ENCODE assay signal across 1 cellular context in the genomic region with DNA sequence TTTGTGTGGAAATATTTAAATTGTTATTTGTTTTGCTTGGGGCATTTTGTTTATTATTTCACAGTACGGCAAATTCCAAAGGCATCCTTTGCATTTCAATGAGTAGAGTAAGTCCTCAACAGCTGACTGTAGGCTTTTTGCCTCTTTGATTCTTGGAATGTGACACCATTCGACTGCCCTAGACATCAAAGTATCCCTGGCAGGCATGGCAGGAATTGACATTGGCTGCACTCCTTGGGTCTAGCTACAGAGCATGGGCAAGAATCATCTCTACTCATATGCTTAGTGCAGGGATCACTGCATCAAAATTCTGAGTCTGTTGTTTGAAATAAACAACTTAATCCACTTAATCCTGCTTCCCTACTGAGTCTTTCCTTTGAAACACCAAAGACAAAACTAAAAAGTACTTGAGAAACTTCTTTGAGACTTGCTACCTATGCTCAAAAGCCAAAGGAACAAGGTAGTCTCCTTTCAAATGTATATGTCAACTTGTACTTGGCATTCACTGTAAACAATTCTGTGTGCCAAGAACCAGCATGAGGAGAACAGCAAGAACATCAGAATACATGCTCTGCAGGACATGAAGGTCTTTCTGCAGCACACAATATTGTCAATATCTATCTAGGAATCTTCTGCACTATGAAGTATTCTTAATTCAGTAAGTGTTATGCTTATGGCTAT.
A peak's percentile ranks its signal among the peaks of the same experiment; 100 is the strongest.
TF ChIP-seq lines count a peak whose summit lies in the region.

No MANE protein-coding gene starts in this region.

TF ChIP-seq in H1, 55 proteins besides CTCF, POLR2A, EP300 and RAD21:
- TF ChIP-seq FOSL1 (IDR thresholded peaks at IDR 0.05; ENCODE audit: insufficient read depth, low read depth, low read length) (no peak), TEAD4 (IDR thresholded peaks at IDR 0.05; ENCODE audit: low read depth, low read length) (peak; percentile 80), TCF12 (IDR thresholded peaks at IDR 0.05; ENCODE audit: low read depth, low read length) (0 out of 2 replicates have a peak, but pooled peaks have one; percentile 4), CREB1 (IDR thresholded peaks at IDR 0.05) (no peak), CBX5 (IDR thresholded peaks at IDR 0.05; ENCODE audit: low read depth, low read length) (no peak), SIN3A (conservative IDR thresholded peaks at IDR 0.05 in 1 of 2, IDR thresholded peaks at IDR 0.05 in 1 of 2; ENCODE audit: low read depth in 1 of 2, low read length in 2 of 2) (peak in 1 of 2 experiments; percentile 63; a peak in 1 of 4 replicates), YY1 (IDR thresholded peaks at IDR 0.05; ENCODE audit: low read depth, low read length) (0 out of 2 replicates have a peak, but pooled peaks have one; percentile 49)
- TF ChIP-seq, protein P1, sequence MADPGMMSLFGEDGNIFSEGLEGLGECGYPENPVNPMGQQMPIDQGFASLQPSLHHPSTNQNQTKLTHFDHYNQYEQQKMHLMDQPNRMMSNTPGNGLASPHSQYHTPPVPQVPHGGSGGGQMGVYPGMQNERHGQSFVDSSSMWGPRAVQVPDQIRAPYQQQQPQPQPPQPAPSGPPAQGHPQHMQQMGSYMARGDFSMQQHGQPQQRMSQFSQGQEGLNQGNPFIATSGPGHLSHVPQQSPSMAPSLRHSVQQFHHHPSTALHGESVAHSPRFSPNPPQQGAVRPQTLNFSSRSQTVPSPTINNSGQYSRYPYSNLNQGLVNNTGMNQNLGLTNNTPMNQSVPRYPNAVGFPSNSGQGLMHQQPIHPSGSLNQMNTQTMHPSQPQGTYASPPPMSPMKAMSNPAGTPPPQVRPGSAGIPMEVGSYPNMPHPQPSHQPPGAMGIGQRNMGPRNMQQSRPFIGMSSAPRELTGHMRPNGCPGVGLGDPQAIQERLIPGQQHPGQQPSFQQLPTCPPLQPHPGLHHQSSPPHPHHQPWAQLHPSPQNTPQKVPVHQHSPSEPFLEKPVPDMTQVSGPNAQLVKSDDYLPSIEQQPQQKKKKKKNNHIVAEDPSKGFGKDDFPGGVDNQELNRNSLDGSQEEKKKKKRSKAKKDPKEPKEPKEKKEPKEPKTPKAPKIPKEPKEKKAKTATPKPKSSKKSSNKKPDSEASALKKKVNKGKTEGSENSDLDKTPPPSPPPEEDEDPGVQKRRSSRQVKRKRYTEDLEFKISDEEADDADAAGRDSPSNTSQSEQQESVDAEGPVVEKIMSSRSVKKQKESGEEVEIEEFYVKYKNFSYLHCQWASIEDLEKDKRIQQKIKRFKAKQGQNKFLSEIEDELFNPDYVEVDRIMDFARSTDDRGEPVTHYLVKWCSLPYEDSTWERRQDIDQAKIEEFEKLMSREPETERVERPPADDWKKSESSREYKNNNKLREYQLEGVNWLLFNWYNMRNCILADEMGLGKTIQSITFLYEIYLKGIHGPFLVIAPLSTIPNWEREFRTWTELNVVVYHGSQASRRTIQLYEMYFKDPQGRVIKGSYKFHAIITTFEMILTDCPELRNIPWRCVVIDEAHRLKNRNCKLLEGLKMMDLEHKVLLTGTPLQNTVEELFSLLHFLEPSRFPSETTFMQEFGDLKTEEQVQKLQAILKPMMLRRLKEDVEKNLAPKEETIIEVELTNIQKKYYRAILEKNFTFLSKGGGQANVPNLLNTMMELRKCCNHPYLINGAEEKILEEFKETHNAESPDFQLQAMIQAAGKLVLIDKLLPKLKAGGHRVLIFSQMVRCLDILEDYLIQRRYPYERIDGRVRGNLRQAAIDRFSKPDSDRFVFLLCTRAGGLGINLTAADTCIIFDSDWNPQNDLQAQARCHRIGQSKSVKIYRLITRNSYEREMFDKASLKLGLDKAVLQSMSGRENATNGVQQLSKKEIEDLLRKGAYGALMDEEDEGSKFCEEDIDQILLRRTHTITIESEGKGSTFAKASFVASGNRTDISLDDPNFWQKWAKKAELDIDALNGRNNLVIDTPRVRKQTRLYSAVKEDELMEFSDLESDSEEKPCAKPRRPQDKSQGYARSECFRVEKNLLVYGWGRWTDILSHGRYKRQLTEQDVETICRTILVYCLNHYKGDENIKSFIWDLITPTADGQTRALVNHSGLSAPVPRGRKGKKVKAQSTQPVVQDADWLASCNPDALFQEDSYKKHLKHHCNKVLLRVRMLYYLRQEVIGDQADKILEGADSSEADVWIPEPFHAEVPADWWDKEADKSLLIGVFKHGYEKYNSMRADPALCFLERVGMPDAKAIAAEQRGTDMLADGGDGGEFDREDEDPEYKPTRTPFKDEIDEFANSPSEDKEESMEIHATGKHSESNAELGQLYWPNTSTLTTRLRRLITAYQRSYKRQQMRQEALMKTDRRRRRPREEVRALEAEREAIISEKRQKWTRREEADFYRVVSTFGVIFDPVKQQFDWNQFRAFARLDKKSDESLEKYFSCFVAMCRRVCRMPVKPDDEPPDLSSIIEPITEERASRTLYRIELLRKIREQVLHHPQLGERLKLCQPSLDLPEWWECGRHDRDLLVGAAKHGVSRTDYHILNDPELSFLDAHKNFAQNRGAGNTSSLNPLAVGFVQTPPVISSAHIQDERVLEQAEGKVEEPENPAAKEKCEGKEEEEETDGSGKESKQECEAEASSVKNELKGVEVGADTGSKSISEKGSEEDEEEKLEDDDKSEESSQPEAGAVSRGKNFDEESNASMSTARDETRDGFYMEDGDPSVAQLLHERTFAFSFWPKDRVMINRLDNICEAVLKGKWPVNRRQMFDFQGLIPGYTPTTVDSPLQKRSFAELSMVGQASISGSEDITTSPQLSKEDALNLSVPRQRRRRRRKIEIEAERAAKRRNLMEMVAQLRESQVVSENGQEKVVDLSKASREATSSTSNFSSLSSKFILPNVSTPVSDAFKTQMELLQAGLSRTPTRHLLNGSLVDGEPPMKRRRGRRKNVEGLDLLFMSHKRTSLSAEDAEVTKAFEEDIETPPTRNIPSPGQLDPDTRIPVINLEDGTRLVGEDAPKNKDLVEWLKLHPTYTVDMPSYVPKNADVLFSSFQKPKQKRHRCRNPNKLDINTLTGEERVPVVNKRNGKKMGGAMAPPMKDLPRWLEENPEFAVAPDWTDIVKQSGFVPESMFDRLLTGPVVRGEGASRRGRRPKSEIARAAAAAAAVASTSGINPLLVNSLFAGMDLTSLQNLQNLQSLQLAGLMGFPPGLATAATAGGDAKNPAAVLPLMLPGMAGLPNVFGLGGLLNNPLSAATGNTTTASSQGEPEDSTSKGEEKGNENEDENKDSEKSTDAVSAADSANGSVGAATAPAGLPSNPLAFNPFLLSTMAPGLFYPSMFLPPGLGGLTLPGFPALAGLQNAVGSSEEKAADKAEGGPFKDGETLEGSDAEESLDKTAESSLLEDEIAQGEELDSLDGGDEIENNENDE (IDR thresholded peaks at IDR 0.05; ENCODE audit: insufficient replicate concordance, low read length): peak; percentile 72
- TF ChIP-seq, protein P2, sequence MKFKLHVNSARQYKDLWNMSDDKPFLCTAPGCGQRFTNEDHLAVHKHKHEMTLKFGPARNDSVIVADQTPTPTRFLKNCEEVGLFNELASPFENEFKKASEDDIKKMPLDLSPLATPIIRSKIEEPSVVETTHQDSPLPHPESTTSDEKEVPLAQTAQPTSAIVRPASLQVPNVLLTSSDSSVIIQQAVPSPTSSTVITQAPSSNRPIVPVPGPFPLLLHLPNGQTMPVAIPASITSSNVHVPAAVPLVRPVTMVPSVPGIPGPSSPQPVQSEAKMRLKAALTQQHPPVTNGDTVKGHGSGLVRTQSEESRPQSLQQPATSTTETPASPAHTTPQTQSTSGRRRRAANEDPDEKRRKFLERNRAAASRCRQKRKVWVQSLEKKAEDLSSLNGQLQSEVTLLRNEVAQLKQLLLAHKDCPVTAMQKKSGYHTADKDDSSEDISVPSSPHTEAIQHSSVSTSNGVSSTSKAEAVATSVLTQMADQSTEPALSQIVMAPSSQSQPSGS (IDR thresholded peaks at IDR 0.05; ENCODE audit: low read length): no peak
